ENCODE assay signal across 22 cellular contexts in the genomic region with DNA sequence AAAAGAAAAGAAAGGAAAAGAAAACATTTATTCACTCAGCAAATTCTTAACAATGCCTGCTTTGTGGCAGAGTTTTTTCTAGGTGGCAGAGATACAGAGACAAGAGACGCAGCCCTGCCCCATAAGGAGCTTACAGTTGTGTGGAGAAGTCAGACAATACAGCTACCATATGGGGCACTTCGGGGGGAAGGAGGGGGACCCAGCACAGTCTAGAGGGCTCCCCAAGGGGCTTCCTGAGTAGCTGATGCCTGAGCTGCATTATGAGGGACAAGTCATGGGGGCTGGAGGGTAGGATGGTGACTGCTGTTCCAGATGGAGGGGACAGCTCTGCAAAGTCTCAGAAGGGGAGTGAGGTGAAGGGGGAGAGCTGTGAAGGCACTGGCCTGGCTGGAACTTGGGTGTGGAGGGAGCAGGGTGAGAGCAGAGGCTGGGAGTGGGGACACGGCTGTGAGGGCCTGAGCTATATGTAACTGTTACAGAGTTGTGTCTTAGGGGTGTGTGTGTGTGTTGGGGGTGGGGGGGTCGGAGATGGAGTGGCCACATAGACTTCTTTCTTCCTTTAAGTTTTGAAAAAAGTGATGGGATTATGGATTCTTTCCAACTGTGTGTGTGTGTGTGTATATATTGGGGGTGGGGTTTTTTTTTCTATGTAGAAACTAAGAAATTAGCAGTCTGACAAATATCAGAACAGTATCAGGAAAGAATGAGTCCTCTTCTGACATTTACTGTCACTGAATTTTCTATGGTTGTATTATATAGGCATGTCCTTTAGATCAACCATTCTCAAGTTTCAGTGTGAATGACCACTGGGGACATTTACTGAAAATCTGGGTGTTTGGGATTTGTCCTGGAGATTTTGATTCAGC.
DNase-seq lines count a peak whose midpoint lies in the region; ATAC-seq, FAIRE-seq and TF ChIP-seq lines count a peak whose summit lies in the region.
"Had no signal": no experiment of that assay in that cellular context is flagged by ENCODE, and none has a peak within 500 bp of the region (broad histone marks: within the 10 kb centered on the region; RNA-seq: fewer than 3 reads in every experiment).

No MANE protein-coding gene starts in this region.

- CTCF ChIA-PET in Calu3 (lab: Charles Lee) = interaction anchor here (0.6 to 1.0 kb wide), 2 partner anchors 26 to 683 kb away, joined by 3 read pairs; no protein-coding TSS in a partner anchor

- H3K79me2 ChIP-seq in astrocyte (ENCODE audit: insufficient read depth, low read length) = no peaks in the 10 kb centered on the region

- intact Hi-C loops in Calu3 (cut with micrococcal nuclease; ENCODE audit: unreplicated experiment) = loop anchor here (1.0 to 10.0 kb wide), 5 partner anchors 69 to 626 kb away; no protein-coding TSS in a partner anchor
- intact Hi-C loops in testis (cut with DNase I; ENCODE audit: low total_unique reads) = no loop called here

- H3K4me3 Mint-ChIP-seq in Calu3 (ENCODE audit: low read depth, unreplicated experiment) (no peak overlapping the region), astrocyte (ENCODE audit: unreplicated experiment) (no peak overlapping the region), mesothelial cell of epicardium (no peak overlapping the region)
- no peak overlapping the region for H3K4me3 Mint-ChIP-seq in naive thymus-derived CD8-positive, alpha-beta T cell
- H3K4me3 Mint-ChIP-seq: activated naive CD8-positive, alpha-beta T cell; CD4-positive, CD25-positive, alpha-beta regulatory T cell; central memory CD8-positive, alpha-beta T cell; endodermal cell; HFFc6 had no signal

- no TSS peak for BruUV-seq in Calu3 (replicated peaks; lab: Mats Ljungman, UMichigan)

- H3K27ac ChIP-seq in astrocyte (ENCODE audit: low read depth, low read length) (no peak overlapping the region), testis (no peak overlapping the region)
- H3K27ac ChIP-seq: 22Rv1, SK-N-MC had no signal

- POLR2A ChIA-PET in naive thymus-derived CD8-positive, alpha-beta T cell (lab: Charles Lee) = interaction anchor here (1.2 kb wide), 1 partner anchor 371 kb away, joined by 3 read pairs; no protein-coding TSS in a partner anchor

- no peaks in the 10 kb centered on the region for H4K20me1 ChIP-seq in astrocyte (ENCODE audit: insufficient read depth, low read length)

- no peak overlapping the region for H2AFZ ChIP-seq in astrocyte (ENCODE audit: low read depth, low read length)
- H2AFZ ChIP-seq: GM23248 had no signal

- no peak for ATAC-seq in naive thymus-derived CD8-positive, alpha-beta T cell
- ATAC-seq: left ventricle myocardium superior had no signal

- H3K27me3 Mint-ChIP-seq in Calu3 (ENCODE audit: unreplicated experiment) (no peaks in the 10 kb centered on the region), astrocyte (ENCODE audit: low read depth, unreplicated experiment) (peaks cover 19% of the 10 kb centered on the region), mesothelial cell of epicardium (ENCODE audit: low read depth) (no peaks in the 10 kb centered on the region)
- no peaks in the 10 kb centered on the region for H3K27me3 Mint-ChIP-seq in naive thymus-derived CD8-positive, alpha-beta T cell
- H3K27me3 Mint-ChIP-seq: activated naive CD8-positive, alpha-beta T cell had no signal

- no peaks in the 10 kb centered on the region for H3K9me3 ChIP-seq in astrocyte (ENCODE audit: insufficient read depth, low read depth, low read length)
- no peaks in the 10 kb centered on the region for H3K9me3 ChIP-seq in testis
- H3K9me3 ChIP-seq: prostate gland had no signal

- H3K36me3 ChIP-seq in astrocyte (ENCODE audit: insufficient read depth, low read length) = no peaks in the 10 kb centered on the region
- no peaks in the 10 kb centered on the region for H3K36me3 ChIP-seq in testis (ENCODE audit: low read depth, missing control alignments)
- H3K36me3 ChIP-seq: heart right ventricle, prostate gland had no signal

- 88 to 90% methylated on average over 4 of the region's 4 CpGs for WGBS in testis, 2 donors

- H3K4me1 ChIP-seq in astrocyte (ENCODE audit: insufficient read depth, low read length) (peaks cover 6% of the 10 kb centered on the region), testis (peaks cover 15% of the 10 kb centered on the region)
- H3K4me1 ChIP-seq: prostate gland had no signal

- H3K4me3 ChIP-seq in astrocyte (ENCODE audit: insufficient read depth, low read depth, low read length) (no peak overlapping the region), testis (no peak overlapping the region)
- H3K4me3 ChIP-seq: GM23248, heart right ventricle, prostate gland, SK-N-MC had no signal

- DNase-seq in NCI-H82 (lab: John Stamatoyannopoulos, UW) (peak; percentile 34), NCI-H82 treated with DMSO at 0.1 percent for 48 hours (lab: John Stamatoyannopoulos, UW; ENCODE audit: unreplicated experiment) (no peak), Calu3 (no peak), astrocyte (ENCODE audit: low read depth) (no peak), mesothelial cell of epicardium (ENCODE audit: low spot score in 2 of 2, unreplicated experiment in 2 of 2) (no peak), testis (no peak)
- no peak for DNase-seq in stimulated activated CD4-positive, alpha-beta T cell treated with anti-CD3 and anti-CD28 coated beads, Interleukin-1b, Interleukin-23, amount 100 ng/mL, for 48 hours
- DNase-seq in naive thymus-derived CD8-positive, alpha-beta T cell = no peak
- DNase-seq: kidney, left ventricle myocardium superior had no signal

- H3K36me3 Mint-ChIP-seq in Calu3 (ENCODE audit: insufficient read depth, unreplicated experiment) (peaks cover 7% of the 10 kb centered on the region), astrocyte (ENCODE audit: low read depth, unreplicated experiment) (peaks cover 2% of the 10 kb centered on the region), mesothelial cell of epicardium (no peaks in the 10 kb centered on the region)
- no peaks in the 10 kb centered on the region for H3K36me3 Mint-ChIP-seq in naive thymus-derived CD8-positive, alpha-beta T cell
- H3K36me3 Mint-ChIP-seq: CD4-positive, CD25-positive, alpha-beta regulatory T cell had no signal

- H3K4me1 Mint-ChIP-seq in Calu3 (ENCODE audit: low read depth, unreplicated experiment) (peaks cover 8% of the 10 kb centered on the region), astrocyte (ENCODE audit: low read depth, unreplicated experiment) (peaks cover 7% of the 10 kb centered on the region), mesothelial cell of epicardium (peaks cover 53% of the 10 kb centered on the region)
- H3K4me1 Mint-ChIP-seq in naive thymus-derived CD8-positive, alpha-beta T cell = peaks cover 0 to 3% (median 0%) of the 10 kb centered on the region in 4 donors
- H3K4me1 Mint-ChIP-seq: CD4-positive, CD25-positive, alpha-beta regulatory T cell; central memory CD8-positive, alpha-beta T cell had no signal

- FAIRE-seq in astrocyte (lab: Jason Lieb, UNC) = peak; percentile 17
- FAIRE-seq: frontal cortex, urothelium cell line had no signal

- H3K9me3 Mint-ChIP-seq in Calu3 (ENCODE audit: low read depth, unreplicated experiment) (no peaks in the 10 kb centered on the region), astrocyte (ENCODE audit: unreplicated experiment) (no peaks in the 10 kb centered on the region), mesothelial cell of epicardium (peaks cover 5% of the 10 kb centered on the region)
- peaks cover 0 to 3% (median 0%) of the 10 kb centered on the region in 9 donors for H3K9me3 Mint-ChIP-seq in naive thymus-derived CD8-positive, alpha-beta T cell
- H3K9me3 Mint-ChIP-seq: endodermal cell, HFFc6 had no signal

- H3K9ac ChIP-seq in astrocyte (ENCODE audit: low read length) = no peak overlapping the region
- H3K9ac ChIP-seq: GM23248 had no signal

- H3K27ac Mint-ChIP-seq in Calu3 (ENCODE audit: unreplicated experiment) (peak overlapping the region; percentile 66), astrocyte (ENCODE audit: unreplicated experiment) (peak overlapping the region; percentile 50), mesothelial cell of epicardium (peak overlapping the region; percentile 68)
- H3K27ac Mint-ChIP-seq in naive thymus-derived CD8-positive, alpha-beta T cell = no peak overlapping the region
- H3K27ac Mint-ChIP-seq: activated naive CD8-positive, alpha-beta T cell; CD4-positive, CD25-positive, alpha-beta regulatory T cell; endodermal cell; HFFc6 had no signal

- H3K4me2 ChIP-seq in astrocyte (ENCODE audit: low read length) = no peak overlapping the region

- H3K27me3 ChIP-seq in astrocyte (ENCODE audit: insufficient read depth, low read length) (no peaks in the 10 kb centered on the region), testis (no peaks in the 10 kb centered on the region)
- H3K27me3 ChIP-seq: heart right ventricle had no signal

- TF ChIP-seq POLR2A in testis (IDR thresholded peaks at IDR 0.05) = no peak

- TF ChIP-seq CTCF in Calu3 (IDR thresholded peaks at IDR 0.05; ENCODE audit: unreplicated experiment) (no peak), astrocyte (IDR thresholded peaks at IDR 0.05; ENCODE audit: insufficient read depth, low read depth, low read length) (no peak), mesothelial cell of epicardium (IDR thresholded peaks at IDR 0.05; ENCODE audit: unreplicated experiment) (no peak), testis (IDR thresholded peaks at IDR 0.05) (no peak)

Comparison
In these comparisons a context has a peak if more than half of its experiments do, and no peak if none do; other contexts are left out.
1. H3K27ac Mint-ChIP-seq: peak in Calu3 (single experiment), astrocyte (single experiment) and mesothelial cell of epicardium (single experiment); none in naive thymus-derived CD8-positive, alpha-beta T cell (0 of 10).